ENCODE assay signal across 1 cellular context in the genomic region with DNA sequence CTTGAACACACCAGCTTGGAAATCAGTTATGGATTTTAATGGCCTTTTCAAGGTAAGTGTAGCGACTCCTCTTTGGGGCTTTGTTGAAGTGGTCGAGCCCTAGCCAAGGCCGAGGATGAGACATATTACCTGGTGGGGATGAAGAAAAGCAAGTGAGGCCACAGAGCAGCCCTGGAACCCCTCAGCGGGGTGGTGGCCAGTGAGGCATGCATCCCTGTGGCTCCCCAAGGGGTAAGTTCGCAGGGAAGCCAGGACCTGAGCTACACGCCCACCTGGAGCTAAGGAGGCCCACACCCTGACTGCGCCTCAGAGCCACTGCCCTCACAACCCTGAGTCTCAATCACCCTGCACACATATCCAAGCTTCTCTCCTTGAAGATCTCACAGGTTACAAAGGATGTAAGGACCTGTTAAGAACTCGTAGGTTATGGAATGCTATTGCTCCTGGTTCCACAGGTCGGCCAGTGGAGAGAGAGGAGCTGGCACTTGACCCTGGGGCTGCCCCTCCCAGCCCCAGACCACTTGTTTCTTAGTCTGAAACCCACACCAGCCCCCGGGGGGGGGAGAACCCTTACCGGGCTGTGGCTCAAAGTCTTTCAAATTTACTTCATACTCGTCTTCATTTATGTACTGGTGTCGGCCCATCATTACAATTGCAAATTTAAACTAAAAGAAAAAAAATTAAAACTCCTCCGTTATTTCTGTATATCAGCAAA.
TF ChIP-seq lines count a peak whose summit lies in the region.

No MANE protein-coding gene starts in this region.

TF ChIP-seq in HepG2, 621 proteins besides CTCF, POLR2A, EP300 and RAD21 (continued from another document):
- no peak for TF ChIP-seq BATF2 (CRISPR knock-in tag; IDR thresholded peaks at IDR 0.05)
- TF ChIP-seq RBM22 (optimal IDR thresholded peaks at IDR 0.05; ENCODE audit: low read length): peak; percentile 42
- TF ChIP-seq UBTF (CRISPR knock-in tag; IDR thresholded peaks at IDR 0.05): no peak
- no peak for TF ChIP-seq THYN1 (CRISPR knock-in tag; IDR thresholded peaks at IDR 0.05; ENCODE audit: borderline replicate concordance, low read depth)
- TF ChIP-seq ZNF549 (CRISPR knock-in tag; IDR thresholded peaks at IDR 0.05): no peak
- no peak for TF ChIP-seq FOXA3 (CRISPR knock-in tag; IDR thresholded peaks at IDR 0.05)
TF ChIP-seq in HepG2: peak in this region for 2.
